Comparison of ENCODE assay signal across 9 cellular contexts in the genomic region with DNA sequence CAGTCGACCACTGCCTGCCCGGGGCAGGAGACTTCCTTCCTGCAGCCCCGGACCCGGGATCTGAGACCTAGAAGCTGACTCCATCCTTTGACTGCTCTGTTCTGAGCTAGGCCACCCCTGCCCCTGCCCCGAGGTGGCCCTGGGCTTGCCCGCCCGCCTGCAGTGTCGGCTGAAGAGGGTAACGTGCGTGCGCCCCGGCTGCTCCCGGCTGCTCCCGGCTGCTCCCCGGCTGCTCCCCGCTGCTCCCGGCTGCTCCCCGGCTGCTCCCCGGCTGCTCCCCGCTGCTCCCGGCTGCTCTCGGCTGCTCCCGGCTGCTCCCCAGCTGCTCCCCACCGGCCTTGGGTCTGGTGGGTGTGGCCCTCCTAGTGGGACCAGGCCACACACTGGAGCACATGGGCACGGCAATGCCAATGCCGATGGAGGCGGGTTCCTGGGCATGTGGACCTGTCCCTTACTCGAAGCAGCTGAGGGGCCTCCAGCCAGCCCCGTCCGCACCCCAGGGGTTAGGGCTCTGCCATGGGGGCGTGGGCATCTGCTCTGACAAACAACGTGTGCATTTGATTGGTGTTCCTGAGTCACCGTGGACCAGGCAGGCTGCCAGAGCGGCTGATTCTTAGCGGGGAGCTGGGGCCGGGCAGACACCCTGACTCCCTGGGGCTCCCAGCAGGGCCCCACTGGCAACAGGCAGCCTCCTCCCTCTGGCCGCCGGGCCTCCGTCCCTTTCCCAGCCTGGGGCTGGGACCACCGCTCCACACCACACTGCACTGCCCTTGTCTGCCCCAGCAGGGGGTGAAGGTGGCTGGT. TPM values are rescaled to one million over a fixed set of nuclear protein-coding genes. Genes with fewer than 3 reads are reported as not detected.
A peak's percentile ranks its signal among the peaks of the same experiment; 100 is the strongest.
DNase-seq lines count a peak whose midpoint lies in the region; ATAC-seq and TF ChIP-seq lines count a peak whose summit lies in the region.
"Had no signal": no experiment of that assay in that cellular context is flagged by ENCODE, and none has a peak within 500 bp of the region (broad histone marks: within the 10 kb centered on the region; RNA-seq: fewer than 3 reads in every experiment).

No MANE protein-coding gene starts in this region.

- no peaks in the 10 kb centered on the region for H3K36me3 ChIP-seq in adrenal gland (replicated peaks in 1 of 2)
- peaks cover 0 to 9% of the 10 kb centered on the region in 2 experiments for H3K36me3 ChIP-seq in mesenchymal stem cell (ENCODE audit: control insufficient read depth in 1 of 2, insufficient read depth in 2 of 2, low read depth in 1 of 2, low read length in 2 of 2)

- no peak overlapping the region for H3K4ac ChIP-seq in mesenchymal stem cell (ENCODE audit: low read depth in 1 of 2, low read length in 2 of 2)

- no peak for TF ChIP-seq POLR2A in adrenal gland (IDR thresholded peaks at IDR 0.05)

- H3K36me3 Mint-ChIP-seq in activated naive CD4-positive, alpha-beta T cell treated with anti-CD3 and anti-CD28 coated beads for 36 hours (ENCODE audit: low read depth), result no peaks in the 10 kb centered on the region

- no peak overlapping the region for H4K8ac ChIP-seq in mesenchymal stem cell (ENCODE audit: low read length)

- H2BK120ac ChIP-seq in mesenchymal stem cell (ENCODE audit: low read depth, low read length), result no peak overlapping the region

- H2AK5ac ChIP-seq in mesenchymal stem cell (ENCODE audit: low read length, severe bottlenecking), result no peak overlapping the region

- H3K9me3 Mint-ChIP-seq in activated naive CD4-positive, alpha-beta T cell treated with anti-CD3 and anti-CD28 coated beads for 36 hours, result no peaks in the 10 kb centered on the region

- H3K4me1 Mint-ChIP-seq in activated naive CD4-positive, alpha-beta T cell treated with anti-CD3 and anti-CD28 coated beads for 36 hours (ENCODE audit: low read depth), result peaks cover 13% of the 10 kb centered on the region

- no peaks in the 10 kb centered on the region for H3K9me3 ChIP-seq in adrenal gland (replicated peaks in 1 of 3)
- H3K9me3 ChIP-seq in mesenchymal stem cell (ENCODE audit: control insufficient read depth, low read length), result no peaks in the 10 kb centered on the region
- H3K9me3 ChIP-seq: body of pancreas had no signal

- CTCF ChIA-PET in activated naive CD4-positive, alpha-beta T cell treated with anti-CD3 and anti-CD28 coated beads for 36 hours (lab: Charles Lee), result no interaction called here

- intact Hi-C loops in adrenal gland (cut with DNase I), result no loop called here
- intact Hi-C loops in activated naive CD4-positive, alpha-beta T cell treated with anti-CD3 and anti-CD28 coated beads for 36 hours (cut with micrococcal nuclease), result no loop called here

- H3K4me2 ChIP-seq in mesenchymal stem cell (ENCODE audit: low read length, poor library complexity, severe bottlenecking), result peak overlapping the region; percentile 45

- H3K27ac ChIP-seq in C4-2B (peak overlapping the region; percentile 63), adrenal gland (no peak overlapping the region), mesenchymal stem cell (ENCODE audit: low read length, poor library complexity, severe bottlenecking) (no peak overlapping the region)
- H3K27ac ChIP-seq: body of pancreas had no signal

- H3K4me1 ChIP-seq in adrenal gland (replicated peaks in 1 of 2) (no peaks in the 10 kb centered on the region), mesenchymal stem cell (ENCODE audit: control insufficient read depth, insufficient read depth, low read depth, low read length) (peaks cover 54% of the 10 kb centered on the region)
- H3K4me1 ChIP-seq: body of pancreas had no signal

- DNase-seq in HuH-7.5 (ENCODE audit: low spot score), result peak; percentile 8
- peak; percentile 56 to 82 (median 72) for DNase-seq in adrenal gland
- peak; percentile 20 for DNase-seq in mesenchymal stem cell
- no peak for DNase-seq in activated naive CD4-positive, alpha-beta T cell treated with anti-CD3 and anti-CD28 coated beads for 36 hours
- no peak for DNase-seq in activated CD4-positive, CD25-positive, alpha-beta regulatory T cell (lab: John Stamatoyannopoulos, UW)
- DNase-seq in hypothalamus (lab: John Stamatoyannopoulos, UW), result no peak

- H3K18ac ChIP-seq in mesenchymal stem cell (ENCODE audit: low read depth in 1 of 2, low read length in 2 of 2), result no peak overlapping the region

- no peaks in the 10 kb centered on the region for H3K79me1 ChIP-seq in mesenchymal stem cell (replicated peaks; ENCODE audit: low read length, poor library complexity, severe bottlenecking)

- no peak overlapping the region for H2BK15ac ChIP-seq in mesenchymal stem cell (ENCODE audit: low read depth, poor library complexity, severe bottlenecking)

- WGBS in adrenal gland, 4 donors, result 42 to 51% (median 45%) methylated on average over 16 to 40 of the region's 40 CpGs
- WGBS in mesenchymal stem cell, result 85% methylated on average over 37 of the region's 40 CpGs

- TF ChIP-seq CTCF in C4-2B (conservative IDR thresholded peaks at IDR 0.05) (no peak), adrenal gland (IDR thresholded peaks at IDR 0.05) (no peak)

- H3K23ac ChIP-seq in mesenchymal stem cell (ENCODE audit: low read length in 2 of 2), result no peak overlapping the region

- H4K91ac ChIP-seq in mesenchymal stem cell (ENCODE audit: low read length), result no peak overlapping the region

- no peak overlapping the region for H3K27ac Mint-ChIP-seq in activated naive CD4-positive, alpha-beta T cell treated with anti-CD3 and anti-CD28 coated beads for 36 hours

- H3K9ac ChIP-seq in mesenchymal stem cell (ENCODE audit: low read length), result no peak overlapping the region

- no peak overlapping the region for H2BK12ac ChIP-seq in mesenchymal stem cell (ENCODE audit: low read length in 2 of 2)

- peaks cover 3% of the 10 kb centered on the region for H3K27me3 Mint-ChIP-seq in activated naive CD4-positive, alpha-beta T cell treated with anti-CD3 and anti-CD28 coated beads for 36 hours (ENCODE audit: low read depth)

- H3K14ac ChIP-seq in mesenchymal stem cell (ENCODE audit: low read length in 2 of 2), result no peak overlapping the region

- no peak for ATAC-seq in GM19023 (IDR thresholded peaks at IDR 0.05; ENCODE audit: unreplicated experiment)
- ATAC-seq: body of pancreas had no signal

- H3K4me3 Mint-ChIP-seq in activated naive CD4-positive, alpha-beta T cell treated with anti-CD3 and anti-CD28 coated beads for 36 hours, result no peak overlapping the region

- no peak overlapping the region for H2AFZ ChIP-seq in mesenchymal stem cell (ENCODE audit: low read depth, low read length)

- no peak overlapping the region for H2BK5ac ChIP-seq in mesenchymal stem cell (ENCODE audit: low read depth, low read length, poor library complexity, severe bottlenecking)

- H3K4me3 ChIP-seq in adrenal gland, result no peak overlapping the region
- H3K4me3 ChIP-seq in mesenchymal stem cell (ENCODE audit: insufficient read depth in 1 of 2, low read depth in 1 of 2, low read length in 2 of 2), result peak overlapping the region in 1 of 2 experiments; percentile 44
- H3K4me3 ChIP-seq: body of pancreas had no signal

- peaks cover 20% of the 10 kb centered on the region for H3K27me3 ChIP-seq in adrenal gland
- peaks cover 0 to 57% of the 10 kb centered on the region in 2 experiments for H3K27me3 ChIP-seq in mesenchymal stem cell (ENCODE audit: control insufficient read depth in 1 of 2, insufficient read depth in 1 of 2, low read length in 2 of 2)

RNA-seq across cellular contexts. Expression of a gene that starts 2.0 kb away (rescaled TPM):
- 1 to 10 TPM in 2 of 8 donors, under 1 TPM in 4, not detected in 2; 0.25 to 1.8 (median 0.84) TPM for total RNA-seq in adrenal gland
- under 1 TPM in 1 of 3 donors, not detected in 2; 0.16 TPM for polyA plus RNA-seq in adrenal gland
- polyA plus RNA-seq in mesenchymal stem cell (2013, experiment 1 of 2), result 0.06 TPM
- 0.07 TPM for polyA plus RNA-seq in mesenchymal stem cell (2013, experiment 2 of 2)
- not detected for total RNA-seq in activated naive CD4-positive, alpha-beta T cell treated with anti-CD3 and anti-CD28 coated beads for 36 hours
- total RNA-seq: body of pancreas had no signal

RNA-seq across cellular contexts. Expression of a gene that starts 34.4 kb away (rescaled TPM):
- 1 to 10 TPM in 2 of 8 donors, under 1 TPM in 4, not detected in 2; 0.28 to 2.3 (median 0.47) TPM for total RNA-seq in adrenal gland
- polyA plus RNA-seq in adrenal gland, result 1 to 10 TPM in 1 of 3 donors, under 1 TPM in 1, not detected in 1; 0.17 to 1.3 TPM
- polyA plus RNA-seq in mesenchymal stem cell (2013, experiment 1 of 2), result not detected
- 0.11 TPM for polyA plus RNA-seq in mesenchymal stem cell (2013, experiment 2 of 2)
- total RNA-seq in activated naive CD4-positive, alpha-beta T cell treated with anti-CD3 and anti-CD28 coated beads for 36 hours, result not detected
- total RNA-seq: body of pancreas had no signal

RNA-seq across cellular contexts. Expression of a gene that starts 40.2 kb away (rescaled TPM):
- 10 to 100 TPM; 22.2 to 67.5 (median 38.1) TPM for total RNA-seq in adrenal gland
- 100 to 1,000 TPM in 1 of 3 donors, 10 to 100 TPM in 1, 1 to 10 TPM in 1; 4.3 to 131 (median 87.1) TPM for polyA plus RNA-seq in adrenal gland
- polyA plus RNA-seq in mesenchymal stem cell (2013, experiment 1 of 2), result 5.7 TPM
- polyA plus RNA-seq in mesenchymal stem cell (2013, experiment 2 of 2), result 5.3 TPM
- 10 to 100 TPM; 19.4 to 23.1 TPM for total RNA-seq in activated naive CD4-positive, alpha-beta T cell treated with anti-CD3 and anti-CD28 coated beads for 36 hours

Comparison
In these comparisons a context has a peak if more than half of its experiments do, and no peak if none do; other contexts are left out.
1. DNase-seq: peak in HuH-7.5 (single experiment), adrenal gland (7 of 7) and mesenchymal stem cell (single experiment); none in activated naive CD4-positive, alpha-beta T cell treated with anti-CD3 and anti-CD28 coated beads for 36 hours (single experiment), activated CD4-positive, CD25-positive, alpha-beta regulatory T cell (0 of 4) and hypothalamus (0 of 51).